Comparison of ENCODE assay signal across 1 cellular context in genomic region chr1:215682232-215682631, GRCh38.
TF ChIP-seq lines count a peak whose summit lies in the region.

No MANE protein-coding gene starts in this region.

TF ChIP-seq in WTC11, 78 proteins besides CTCF, POLR2A, EP300 and RAD21 (continued from another document):
- TF ChIP-seq HMGXB4 (CRISPR knock-in tag; IDR thresholded peaks at IDR 0.05): no peak
- TF ChIP-seq ZNF396 (CRISPR knock-in tag; IDR thresholded peaks at IDR 0.05; ENCODE audit: borderline replicate concordance): no peak
- TF ChIP-seq, protein P1, sequence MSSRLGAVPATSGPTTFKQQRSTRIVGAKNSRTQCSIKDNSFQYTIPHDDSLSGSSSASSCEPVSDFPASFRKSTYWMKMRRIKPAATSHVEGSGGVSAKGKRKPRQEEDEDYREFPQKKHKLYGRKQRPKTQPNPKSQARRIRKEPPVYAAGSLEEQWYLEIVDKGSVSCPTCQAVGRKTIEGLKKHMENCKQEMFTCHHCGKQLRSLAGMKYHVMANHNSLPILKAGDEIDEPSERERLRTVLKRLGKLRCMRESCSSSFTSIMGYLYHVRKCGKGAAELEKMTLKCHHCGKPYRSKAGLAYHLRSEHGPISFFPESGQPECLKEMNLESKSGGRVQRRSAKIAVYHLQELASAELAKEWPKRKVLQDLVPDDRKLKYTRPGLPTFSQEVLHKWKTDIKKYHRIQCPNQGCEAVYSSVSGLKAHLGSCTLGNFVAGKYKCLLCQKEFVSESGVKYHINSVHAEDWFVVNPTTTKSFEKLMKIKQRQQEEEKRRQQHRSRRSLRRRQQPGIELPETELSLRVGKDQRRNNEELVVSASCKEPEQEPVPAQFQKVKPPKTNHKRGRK (CRISPR knock-in tag; IDR thresholded peaks at IDR 0.05; ENCODE audit: borderline replicate concordance): no peak
- no peak for TF ChIP-seq RELA (CRISPR knock-in tag; IDR thresholded peaks at IDR 0.05; ENCODE audit: borderline replicate concordance)
- TF ChIP-seq ZNF138 (CRISPR knock-in tag; conservative IDR thresholded peaks at IDR 0.05): no peak
- no peak for TF ChIP-seq JUN (CRISPR knock-in tag; IDR thresholded peaks at IDR 0.05)
- TF ChIP-seq CDX4 (CRISPR knock-in tag; IDR thresholded peaks at IDR 0.05; ENCODE audit: borderline replicate concordance): no peak
- no peak for TF ChIP-seq GABPB1 (CRISPR knock-in tag; IDR thresholded peaks at IDR 0.05)
- TF ChIP-seq, protein P2, sequence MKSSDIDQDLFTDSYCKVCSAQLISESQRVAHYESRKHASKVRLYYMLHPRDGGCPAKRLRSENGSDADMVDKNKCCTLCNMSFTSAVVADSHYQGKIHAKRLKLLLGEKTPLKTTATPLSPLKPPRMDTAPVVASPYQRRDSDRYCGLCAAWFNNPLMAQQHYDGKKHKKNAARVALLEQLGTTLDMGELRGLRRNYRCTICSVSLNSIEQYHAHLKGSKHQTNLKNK (CRISPR knock-in tag; IDR thresholded peaks at IDR 0.05): no peak
- TF ChIP-seq ZNF671 (CRISPR knock-in tag; IDR thresholded peaks at IDR 0.05): no peak
- TF ChIP-seq EMX1 (CRISPR knock-in tag; IDR thresholded peaks at IDR 0.05): no peak
TF ChIP-seq in WTC11: peak in this region for 0.
